ENCODE assay signal across 12 cellular contexts in the genomic region with DNA sequence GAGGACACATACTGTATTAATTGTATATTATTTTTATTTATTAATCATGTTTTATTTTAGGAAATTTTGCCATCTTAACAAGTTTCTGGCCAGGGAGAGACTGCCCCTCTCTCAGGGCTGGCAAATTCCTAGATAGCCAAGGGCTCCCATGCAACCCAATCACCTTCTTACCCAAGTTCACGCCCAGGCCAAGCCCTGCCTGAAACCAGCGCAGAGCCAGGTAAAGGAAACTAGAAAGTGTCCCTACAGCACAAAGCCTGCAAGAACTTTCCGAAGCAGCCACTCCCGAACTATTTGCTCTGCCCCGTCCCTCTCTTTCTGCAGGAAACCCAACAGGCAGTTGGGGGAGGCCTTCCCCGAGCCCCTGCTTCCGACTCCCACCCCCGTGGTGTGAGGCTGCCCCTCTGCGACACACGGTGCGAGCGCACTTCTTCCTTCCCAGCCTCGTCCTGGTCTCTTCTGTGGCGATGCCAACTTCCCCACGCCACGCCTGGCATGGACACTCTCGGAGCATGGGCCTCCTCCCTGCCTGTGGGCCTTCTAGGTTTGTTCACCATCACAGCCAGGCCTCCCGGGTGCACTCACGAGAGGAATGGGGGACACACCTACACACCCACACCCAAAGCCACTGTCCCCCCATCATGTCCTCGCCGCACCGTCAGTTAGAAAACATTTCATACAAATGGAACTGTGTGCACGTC.
DNase-seq lines count a peak whose midpoint lies in the region; ATAC-seq, FAIRE-seq and TF ChIP-seq lines count a peak whose summit lies in the region.
"Had no signal": no experiment of that assay in that cellular context is flagged by ENCODE, and none has a peak within 500 bp of the region (broad histone marks: within the 10 kb centered on the region; RNA-seq: fewer than 3 reads in every experiment).

No MANE protein-coding gene starts in this region.

- TF ChIP-seq POLR2A in A549 (IDR thresholded peaks at IDR 0.05; ENCODE audit: low read length), result no peak

- peaks cover 4% of the 10 kb centered on the region for H3K36me3 ChIP-seq in CD8-positive, alpha-beta memory T cell (ENCODE audit: insufficient read depth, low read length)

- peaks cover 87 to 99% (median 94%) of the 10 kb centered on the region in 3 donors for H3K4me1 Mint-ChIP-seq in CD8-positive, alpha-beta memory T cell
- H3K4me1 Mint-ChIP-seq in activated naive CD8-positive, alpha-beta T cell (ENCODE audit: low read depth), result peaks cover 92% of the 10 kb centered on the region

- TF ChIP-seq CTCF in A549 (IDR thresholded peaks at IDR 0.05) (no peak), GM10248 (IDR thresholded peaks at IDR 0.05; ENCODE audit: control extremely low read depth, extremely low read depth, low read depth, missing control alignments) (no peak)

- peaks cover 0 to 38% (median 0%) of the 10 kb centered on the region in 3 donors for H3K36me3 Mint-ChIP-seq in CD8-positive, alpha-beta memory T cell
- peaks cover 4% of the 10 kb centered on the region for H3K36me3 Mint-ChIP-seq in activated naive CD8-positive, alpha-beta T cell

- no peaks in the 10 kb centered on the region for H3K27me3 ChIP-seq in CD8-positive, alpha-beta memory T cell (ENCODE audit: insufficient read depth, low read length, poor library complexity, severe bottlenecking)
- H3K27me3 ChIP-seq: Peyer's patch had no signal

- peak overlapping the region in 6 of 7 donors; percentile 35 to 74 (median 60) for H3K4me3 Mint-ChIP-seq in CD8-positive, alpha-beta memory T cell
- peak overlapping the region; percentile 58 for H3K4me3 Mint-ChIP-seq in activated naive CD8-positive, alpha-beta T cell

- FAIRE-seq in A549 (lab: Jason Lieb, UNC), result no peak

- peak overlapping the region; percentile 56 to 99; a peak in 5 of 6 replicates for H3K27ac ChIP-seq in A549
- H3K27ac ChIP-seq in CD8-positive, alpha-beta memory T cell (ENCODE audit: low read depth, low read length), result no peak overlapping the region

- no peaks in the 10 kb centered on the region for H3K9me3 Mint-ChIP-seq in CD8-positive, alpha-beta memory T cell
- no peaks in the 10 kb centered on the region for H3K9me3 Mint-ChIP-seq in activated naive CD8-positive, alpha-beta T cell (ENCODE audit: low read depth)

- intact Hi-C loops in left colon (cut with DNase I, micrococcal nuclease), result no loop called here

- ATAC-seq in A549 (no peak), left colon (peak; percentile 30), GM21723 (IDR thresholded peaks at IDR 0.05; ENCODE audit: unreplicated experiment) (no peak), GM21367 (IDR thresholded peaks at IDR 0.05; ENCODE audit: unreplicated experiment) (no peak)

- H3K27ac Mint-ChIP-seq in CD8-positive, alpha-beta memory T cell, result peak overlapping the region; percentile 84 to 99 (median 99)
- peak overlapping the region; percentile 89 for H3K27ac Mint-ChIP-seq in activated naive CD8-positive, alpha-beta T cell

- H3K4me1 ChIP-seq in A549, result peaks cover 94% of the 10 kb centered on the region
- H3K4me1 ChIP-seq in CD8-positive, alpha-beta memory T cell (ENCODE audit: insufficient read depth, low read length), result peaks cover 97% of the 10 kb centered on the region

- DNase-seq in A549 (ENCODE audit: low read depth in 1 of 2, low spot score in 1 of 2), result no peak
- DNase-seq in CD8-positive, alpha-beta memory T cell, result no peak
- peak in 1 of 2 donors; percentile 40 for DNase-seq in left colon
- no peak for DNase-seq in RKO (ENCODE audit: low spot score)
- no peak for DNase-seq in GM10248 (ENCODE audit: extremely low spot score)
- DNase-seq: activated CD4-positive, CD25-positive, alpha-beta regulatory T cell; COR-L47; NCI-H226; Peyer's patch had no signal

- no peak for TF ChIP-seq EP300 in A549 (IDR thresholded peaks at IDR 0.05)

- POLR2A ChIA-PET in A549 (lab: Yijun Ruan, JAX) (no interaction called here), GM10248 (lab: Yijun Ruan, JAX) (no interaction called here)
- POLR2A ChIA-PET in CD8-positive, alpha-beta memory T cell (lab: Charles Lee), result interaction anchor here (0.5 kb wide), 1 partner anchor 209 kb away, joined by 3 read pairs; no protein-coding TSS in a partner anchor

- no peak overlapping the region for H3K4me3 ChIP-seq in A549
- H3K4me3 ChIP-seq in CD8-positive, alpha-beta memory T cell (ENCODE audit: low read length), result no peak overlapping the region
- H3K4me3 ChIP-seq: Peyer's patch had no signal

- no peaks in the 10 kb centered on the region for H3K9me3 ChIP-seq in A549
- no peaks in the 10 kb centered on the region for H3K9me3 ChIP-seq in CD8-positive, alpha-beta memory T cell (ENCODE audit: low read length)
- H3K9me3 ChIP-seq: Peyer's patch had no signal

- CTCF ChIA-PET in A549 (lab: Yijun Ruan, JAX) (interaction anchor here (0.8 to 1.3 kb wide), 2 partner anchors 8 to 11 kb away, joined by 4 read pairs; no protein-coding TSS in a partner anchor), GM10248 (lab: Yijun Ruan, JAX) (no interaction called here)
- CTCF ChIA-PET in CD8-positive, alpha-beta memory T cell (lab: Charles Lee), result no interaction called here

- no peak overlapping the region for H3K4me2 ChIP-seq in A549

- H3K27me3 Mint-ChIP-seq in CD8-positive, alpha-beta memory T cell, result peaks cover 0 to 3% of the 10 kb centered on the region in 2 donors
- H3K27me3 Mint-ChIP-seq in activated naive CD8-positive, alpha-beta T cell, result no peaks in the 10 kb centered on the region

- 93% methylated on average over 23 of the region's 23 CpGs for WGBS in A549 (ENCODE audit: missing lambda C conversion rate)

- TF ChIP-seq RAD21 in A549 (conservative IDR thresholded peaks at IDR 0.05 in 1 of 2, IDR thresholded peaks at IDR 0.05 in 1 of 2), result no peak

TF ChIP-seq in A549, 52 proteins besides CTCF, POLR2A, EP300 and RAD21:
- TF ChIP-seq TP53 (CRISPR knock-in tag; IDR thresholded peaks at IDR 0.05), result no peak
- TF ChIP-seq, protein P1, sequence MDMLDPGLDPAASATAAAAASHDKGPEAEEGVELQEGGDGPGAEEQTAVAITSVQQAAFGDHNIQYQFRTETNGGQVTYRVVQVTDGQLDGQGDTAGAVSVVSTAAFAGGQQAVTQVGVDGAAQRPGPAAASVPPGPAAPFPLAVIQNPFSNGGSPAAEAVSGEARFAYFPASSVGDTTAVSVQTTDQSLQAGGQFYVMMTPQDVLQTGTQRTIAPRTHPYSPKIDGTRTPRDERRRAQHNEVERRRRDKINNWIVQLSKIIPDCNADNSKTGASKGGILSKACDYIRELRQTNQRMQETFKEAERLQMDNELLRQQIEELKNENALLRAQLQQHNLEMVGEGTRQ (IDR thresholded peaks at IDR 0.05), result no peak
- TF ChIP-seq JUN (IDR thresholded peaks at IDR 0.05), result no peak
- TF ChIP-seq JUNB (IDR thresholded peaks at IDR 0.05), result no peak
- no peak for TF ChIP-seq RFX5 (IDR thresholded peaks at IDR 0.05)
- TF ChIP-seq CBX2 (IDR thresholded peaks at IDR 0.05; ENCODE audit: borderline replicate concordance, low read depth), result no peak
- TF ChIP-seq, protein P2, sequence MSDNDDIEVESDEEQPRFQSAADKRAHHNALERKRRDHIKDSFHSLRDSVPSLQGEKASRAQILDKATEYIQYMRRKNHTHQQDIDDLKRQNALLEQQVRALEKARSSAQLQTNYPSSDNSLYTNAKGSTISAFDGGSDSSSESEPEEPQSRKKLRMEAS (IDR thresholded peaks at IDR 0.05), result no peak
